In genomic region chr10:43090188-43090587, GRCh38 we compare ENCODE assay signal across 18 cellular contexts.
"Had no signal": no experiment of that assay in that cellular context is flagged by ENCODE, and none has a peak within 500 bp of the region (broad histone marks: within the 10 kb centered on the region; RNA-seq: fewer than 3 reads in every experiment).

No MANE protein-coding gene starts in this region.

- H3K9me3 Mint-ChIP-seq: activated CD4-positive, alpha-beta memory T cell treated with anti-CD3 and anti-CD28 coated beads, Interleukin-2, amount 10 ng/mL, durations not matched to agents 7 days and 5 days; activated naive CD4-positive, alpha-beta T cell treated with anti-CD3 and anti-CD28 coated beads for 36 hours; activated T-helper 2 cell treated with anti-CD3 and anti-CD28 coated beads, Interferon-gamma antibody, Interleukin-2, Interleukin-4, amounts not matched to agents 10 μg/mL and 5 μg/mL and 100 μg/mL, durations not matched to agents 14 hours and 24 hours and 36 hours; stimulated activated naive CD8-positive, alpha-beta T cell treated with anti-CD3 and anti-CD28 coated beads, Interleukin-15, Interleukin-2, amounts not matched to agents 100 ng/mL and 50 ng/mL, for 24 hours; T-helper 2 cell treated with Interferon-gamma antibody and Interleukin-4, amounts not matched to agents 5 μg/mL and 100 μg/mL, for 36 hours had no signal

- ATAC-seq: activated CD4-positive, alpha-beta T cell treated with anti-CD3 and anti-CD28 coated beads for 36 hours; left lobe of liver; WTC11 had no signal

- DNase-seq: activated CD4-positive, alpha-beta memory T cell treated with anti-CD3 and anti-CD28 coated beads, Interleukin-2, amount 10 ng/mL, durations not matched to agents 7 days and 5 days; activated CD4-positive, alpha-beta T cell treated with anti-CD3 and anti-CD28 coated beads for 36 hours; activated naive CD4-positive, alpha-beta T cell treated with anti-CD3 and anti-CD28 coated beads for 36 hours; activated T-cell treated with anti-CD3 and anti-CD28 coated beads, Interleukin-2, amount 50 U/mL, for 1 hour; central memory CD4-positive, alpha-beta T cell; dorsolateral prefrontal cortex; stimulated activated CD4-positive, alpha-beta T cell treated with anti-CD3 and anti-CD28 coated beads, Interleukin-15, amount 100 ng/mL, for 24 hours; stimulated activated CD4-positive, alpha-beta T cell treated with anti-CD3 and anti-CD28 coated beads, Interleukin-2, amount 100 ng/mL, for 48 hours; transverse colon had no signal

- H3K4me1 ChIP-seq: body of pancreas, suprapubic skin, transverse colon, vagina had no signal

- H3K9me3 ChIP-seq: body of pancreas, suprapubic skin, transverse colon, vagina had no signal

- H3K36me3 Mint-ChIP-seq: WTC11 had no signal

- H3K27ac ChIP-seq: body of pancreas, dorsolateral prefrontal cortex, skin epidermis, suprapubic skin, transverse colon, vagina had no signal

- H3K4me3 ChIP-seq: body of pancreas, dorsolateral prefrontal cortex, skin epidermis, suprapubic skin, transverse colon, vagina had no signal

- H3K27ac Mint-ChIP-seq: activated CD4-positive, alpha-beta memory T cell treated with anti-CD3 and anti-CD28 coated beads, Interleukin-2, amount 10 ng/mL, durations not matched to agents 7 days and 5 days; activated CD4-positive, alpha-beta T cell treated with anti-CD3 and anti-CD28 coated beads for 36 hours; activated naive CD4-positive, alpha-beta T cell treated with anti-CD3 and anti-CD28 coated beads for 36 hours; activated T-helper 2 cell treated with anti-CD3 and anti-CD28 coated beads, Interferon-gamma antibody, Interleukin-2, Interleukin-4, amounts not matched to agents 10 μg/mL and 5 μg/mL and 100 μg/mL, durations not matched to agents 14 hours and 24 hours and 36 hours; stimulated activated naive CD8-positive, alpha-beta T cell treated with anti-CD3 and anti-CD28 coated beads, Interleukin-15, Interleukin-2, amounts not matched to agents 100 ng/mL and 50 ng/mL, for 24 hours; T-helper 2 cell treated with Interferon-gamma antibody and Interleukin-4, amounts not matched to agents 5 μg/mL and 100 μg/mL, for 36 hours; WTC11 had no signal

- H3K27me3 ChIP-seq: body of pancreas, suprapubic skin, transverse colon, vagina had no signal

- H3K4me3 Mint-ChIP-seq: activated CD4-positive, alpha-beta memory T cell treated with anti-CD3 and anti-CD28 coated beads, Interleukin-2, amount 10 ng/mL, durations not matched to agents 7 days and 5 days; activated CD4-positive, alpha-beta T cell treated with anti-CD3 and anti-CD28 coated beads for 36 hours; activated naive CD4-positive, alpha-beta T cell treated with anti-CD3 and anti-CD28 coated beads for 36 hours; stimulated activated naive CD8-positive, alpha-beta T cell treated with anti-CD3 and anti-CD28 coated beads, Interleukin-15, Interleukin-2, amounts not matched to agents 100 ng/mL and 50 ng/mL, for 24 hours; T-helper 2 cell treated with Interferon-gamma antibody and Interleukin-4, amounts not matched to agents 5 μg/mL and 100 μg/mL, for 36 hours; WTC11 had no signal

- H3K36me3 ChIP-seq: suprapubic skin, transverse colon, vagina had no signal

- H3K4me1 Mint-ChIP-seq: activated CD4-positive, alpha-beta memory T cell treated with anti-CD3 and anti-CD28 coated beads, Interleukin-2, amount 10 ng/mL, durations not matched to agents 7 days and 5 days; activated CD4-positive, alpha-beta T cell treated with anti-CD3 and anti-CD28 coated beads for 36 hours had no signal
